1 cellular context compared by ENCODE assay signal in the genomic region with DNA sequence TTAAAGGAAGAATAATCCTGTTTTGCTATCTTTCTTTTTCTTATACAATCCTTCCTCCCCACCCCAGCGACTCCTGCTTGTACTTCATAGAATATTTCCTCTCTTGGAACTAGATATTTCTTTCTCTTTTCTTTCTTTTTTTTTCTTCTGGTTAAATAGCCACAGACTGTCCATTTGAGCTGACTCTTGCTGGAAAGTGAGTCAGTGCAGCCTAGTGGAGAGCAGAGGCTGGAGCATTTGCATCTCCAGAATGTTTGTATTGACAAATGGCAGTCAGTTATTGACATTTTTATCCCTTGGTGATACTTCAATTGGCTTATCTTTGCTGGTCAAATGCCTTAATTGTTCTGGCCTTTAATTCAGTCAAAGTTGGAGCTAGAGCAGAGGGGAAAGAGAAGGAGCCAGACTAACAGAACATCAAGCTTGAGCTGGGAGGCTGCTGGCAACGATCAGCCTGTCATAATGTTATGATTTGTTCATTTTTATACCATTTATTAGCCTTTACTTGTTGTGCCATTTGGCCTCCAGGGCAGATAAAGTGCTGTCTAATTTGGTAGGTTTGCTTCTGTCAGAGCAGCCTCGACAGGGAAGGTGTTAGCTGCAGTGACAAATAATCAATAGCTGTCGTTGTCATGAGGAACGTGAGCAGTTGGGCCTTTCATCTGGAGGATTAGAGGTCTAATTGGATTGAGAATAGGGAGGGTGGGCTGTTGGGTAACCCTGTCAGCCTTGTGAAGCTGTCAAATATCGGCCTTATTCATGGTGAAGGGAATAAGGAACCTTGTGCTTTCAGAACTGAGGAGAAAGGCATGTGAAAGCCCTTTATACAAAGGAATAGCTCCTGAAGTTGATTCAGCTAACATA.
TF ChIP-seq lines count a peak whose summit lies in the region.

No MANE protein-coding gene starts in this region.

TF ChIP-seq in IMR-90, 13 proteins besides CTCF, POLR2A, EP300 and RAD21 (continued from another document):
- TF ChIP-seq, protein P1, sequence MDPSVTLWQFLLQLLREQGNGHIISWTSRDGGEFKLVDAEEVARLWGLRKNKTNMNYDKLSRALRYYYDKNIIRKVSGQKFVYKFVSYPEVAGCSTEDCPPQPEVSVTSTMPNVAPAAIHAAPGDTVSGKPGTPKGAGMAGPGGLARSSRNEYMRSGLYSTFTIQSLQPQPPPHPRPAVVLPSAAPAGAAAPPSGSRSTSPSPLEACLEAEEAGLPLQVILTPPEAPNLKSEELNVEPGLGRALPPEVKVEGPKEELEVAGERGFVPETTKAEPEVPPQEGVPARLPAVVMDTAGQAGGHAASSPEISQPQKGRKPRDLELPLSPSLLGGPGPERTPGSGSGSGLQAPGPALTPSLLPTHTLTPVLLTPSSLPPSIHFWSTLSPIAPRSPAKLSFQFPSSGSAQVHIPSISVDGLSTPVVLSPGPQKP (IDR thresholded peaks at IDR 0.05; ENCODE audit: borderline replicate concordance, low read depth, low read length) = no peak
- no peak for TF ChIP-seq MAFK (IDR thresholded peaks at IDR 0.05; ENCODE audit: low read depth, low read length)
- TF ChIP-seq NFE2L2 (IDR thresholded peaks at IDR 0.05; ENCODE audit: low read depth, low read length) = no peak
- no peak for TF ChIP-seq RCOR1 (IDR thresholded peaks at IDR 0.05; ENCODE audit: insufficient replicate concordance, low read length)
- no peak for TF ChIP-seq MXI1 (IDR thresholded peaks at IDR 0.05; ENCODE audit: borderline replicate concordance, low read depth, low read length)
